In genomic region chr22:27499121-27499520, GRCh38 we compare ENCODE assay signal across 23 cellular contexts.
DNase-seq lines count a peak whose midpoint lies in the region; ATAC-seq and TF ChIP-seq lines count a peak whose summit lies in the region.
"Had no signal": no experiment of that assay in that cellular context is flagged by ENCODE, and none has a peak within 500 bp of the region (broad histone marks: within the 10 kb centered on the region; RNA-seq: fewer than 3 reads in every experiment).

No MANE protein-coding gene starts in this region.

- intact Hi-C loops in sciatic nerve (cut with DNase I), result no loop called here

- H3K9me3 Mint-ChIP-seq in GM23338 (peaks cover 3% of the 10 kb centered on the region; the same call in 2 of the 3 replicates), endodermal cell (peaks cover 2% of the 10 kb centered on the region)

- H3K4me1 Mint-ChIP-seq in GM23338, result peaks cover 26% of the 10 kb centered on the region
- H3K4me1 Mint-ChIP-seq in endodermal cell, result peaks cover 2% of the 10 kb centered on the region
- H3K4me1 Mint-ChIP-seq: CD4-positive, alpha-beta memory T cell had no signal

- no peak overlapping the region for H3K4me2 ChIP-seq in GM23338
- H3K4me2 ChIP-seq: A549, PC-9 had no signal

- H2AFZ ChIP-seq in GM23338, result peak overlapping the region; percentile 47; the same call in 1 of the 2 replicates
- H2AFZ ChIP-seq: PC-9 had no signal

- H3K27ac ChIP-seq in GM23338 (ENCODE audit: low read depth) (no peak overlapping the region), RWPE1 (peak overlapping the region; percentile 46; the same call in 1 of the 2 replicates), endodermal cell (ENCODE audit: low read depth, low read length) (no peak overlapping the region)
- H3K27ac ChIP-seq: PC-9, SJSA1 had no signal

- H3K9ac ChIP-seq in endodermal cell (ENCODE audit: extremely low read depth, low read length, poor library complexity, severe bottlenecking), result no peak overlapping the region

- no peaks in the 10 kb centered on the region for H3K9me3 ChIP-seq in endodermal cell (ENCODE audit: control insufficient read depth, low read length)
- H3K9me3 ChIP-seq: Caco-2 had no signal

- H3K4me3 Mint-ChIP-seq in GM23338 (no peak overlapping the region), endodermal cell (no peak overlapping the region)
- H3K4me3 Mint-ChIP-seq: CD4-positive, alpha-beta memory T cell; H9; HFFc6 had no signal

- H4K20me1 ChIP-seq in GM23338 (replicated peaks; ENCODE audit: insufficient read depth), result no peaks in the 10 kb centered on the region

- TF ChIP-seq POLR2A in GM18505 (IDR thresholded peaks at IDR 0.05; ENCODE audit: borderline replicate concordance, extremely low read depth, insufficient read depth, insufficient read length), result no peak

- 70 to 89% methylated on average over 3 to 13 of the region's 13 CpGs for WGBS in endodermal cell (ENCODE audit: insufficient coverage in 1 of 2, insufficient read length in 1 of 2), 2 experiments

- no peak for TF ChIP-seq CTCF in GM23338 (conservative IDR thresholded peaks at IDR 0.05; ENCODE audit: low read depth in 2 of 2)
- no peak for TF ChIP-seq CTCF in RWPE1 (conservative IDR thresholded peaks at IDR 0.05; ENCODE audit: low read depth)
- TF ChIP-seq CTCF in endodermal cell (conservative IDR thresholded peaks at IDR 0.05), result no peak

- H3F3A ChIP-seq in GM23338 (replicated peaks; ENCODE audit: low read depth), result no peaks in the 10 kb centered on the region

- no peaks in the 10 kb centered on the region for H3K79me2 ChIP-seq in GM23338 (replicated peaks; ENCODE audit: insufficient read depth)

- no peaks in the 10 kb centered on the region for H3K27me3 ChIP-seq in GM23338 (ENCODE audit: insufficient read depth)
- no peaks in the 10 kb centered on the region for H3K27me3 ChIP-seq in endodermal cell (ENCODE audit: control insufficient read depth, insufficient read depth, low read length, poor library complexity, severe bottlenecking)
- H3K27me3 ChIP-seq: SJSA1 had no signal

- no peak overlapping the region for H3K4me3 ChIP-seq in GM23338
- H3K4me3 ChIP-seq in endodermal cell (ENCODE audit: low read length), result no peak overlapping the region
- H3K4me3 ChIP-seq: A549, K562, PC-9, SJSA1 had no signal

- POLR2A ChIA-PET in RWPE1 (lab: Yijun Ruan, JAX; ENCODE audit: low non-redundant PET), result no interaction called here

- H3K27me3 Mint-ChIP-seq in GM23338 (ENCODE audit: insufficient read depth, low read depth, poor library complexity) (peaks cover 13% of the 10 kb centered on the region), endodermal cell (ENCODE audit: insufficient read depth) (peaks cover 14% of the 10 kb centered on the region)
- H3K27me3 Mint-ChIP-seq: CD4-positive, alpha-beta memory T cell had no signal

- no peaks in the 10 kb centered on the region for H3K9me2 ChIP-seq in GM23338 (ENCODE audit: insufficient read depth)

- DNase-seq in GM23338 (ENCODE audit: low spot score) (no peak), RWPE1 (ENCODE audit: low spot score) (no peak), endodermal cell (no peak), sciatic nerve (ENCODE audit: low spot score) (no peak), NCI-H187 (lab: John Stamatoyannopoulos, UW) (no peak)
- DNase-seq: C1 segment of cervical spinal cord; Caco-2; CD4-positive, alpha-beta memory T cell; GF-D8; H9; HFFc6; Kasumi-1; NCI-H1092 treated with DMSO at 0.1 percent for 48 hours; NCI-H1436 treated with DMSO at 0.1 percent for 48 hours; NCI-H446 treated with DMSO at 0.1 percent for 48 hours; NCI-H526; PC-9; Right ventricle myocardium superior had no signal

- CTCF ChIA-PET in RWPE1 (lab: Yijun Ruan, JAX), result no interaction called here

- no peaks in the 10 kb centered on the region; the same call in 2 of the 3 replicates for H3K36me3 Mint-ChIP-seq in GM23338 (ENCODE audit: low read depth)
- no peaks in the 10 kb centered on the region for H3K36me3 Mint-ChIP-seq in endodermal cell (ENCODE audit: low read depth)
- H3K36me3 Mint-ChIP-seq: CD4-positive, alpha-beta memory T cell had no signal

- H3K36me3 ChIP-seq in GM23338 (ENCODE audit: insufficient read depth) (no peaks in the 10 kb centered on the region), endodermal cell (ENCODE audit: control insufficient read depth, insufficient read depth, low read length) (no peaks in the 10 kb centered on the region)
- H3K36me3 ChIP-seq: SJSA1 had no signal

- H3K4me1 ChIP-seq in GM23338 (ENCODE audit: insufficient read depth) (peaks cover 6% of the 10 kb centered on the region; the same call in 1 of the 2 replicates), endodermal cell (ENCODE audit: control insufficient read depth, insufficient read depth, low read length) (no peaks in the 10 kb centered on the region)
- H3K4me1 ChIP-seq: A549, Caco-2, SJSA1 had no signal

- ATAC-seq in GM23338 (no peak), sciatic nerve (peak; percentile 32), GM18505 (IDR thresholded peaks at IDR 0.05; ENCODE audit: unreplicated experiment) (no peak), HG02588 (IDR thresholded peaks at IDR 0.05; ENCODE audit: unreplicated experiment) (no peak)
- ATAC-seq: A549, K562 had no signal

- H3K27ac Mint-ChIP-seq in GM23338, result no peak overlapping the region
- H3K27ac Mint-ChIP-seq in endodermal cell, result peak overlapping the region; percentile 40
- H3K27ac Mint-ChIP-seq: CD4-positive, alpha-beta memory T cell; H9; HFFc6 had no signal

TF ChIP-seq in GM23338, 12 proteins besides CTCF, POLR2A, EP300 and RAD21 (continues in another document):
- TF ChIP-seq STAT1 (IDR thresholded peaks at IDR 0.05; ENCODE audit: unreplicated experiment), result no peak
- no peak for TF ChIP-seq ZNF462 (CRISPR knock-in tag; IDR thresholded peaks at IDR 0.05)
- TF ChIP-seq ZNF331 (CRISPR knock-in tag; IDR thresholded peaks at IDR 0.05; ENCODE audit: low read depth), result no peak
